Comparison of ENCODE assay signal across 17 cellular contexts in genomic region chr13:41543664-41544300, GRCh38.
DNase-seq lines count a peak whose midpoint lies in the region; TF ChIP-seq lines count a peak whose summit lies in the region.
"Had no signal": no experiment of that assay in that cellular context is flagged by ENCODE, and none has a peak within 500 bp of the region (broad histone marks: within the 10 kb centered on the region; RNA-seq: fewer than 3 reads in every experiment).

No MANE protein-coding gene starts in this region.

- H3K9me2 ChIP-seq in OCI-LY1 (ENCODE audit: low read depth, low read length), result no peaks in the 10 kb centered on the region

- peaks cover 2% of the 10 kb centered on the region for H3K36me3 Mint-ChIP-seq in activated CD4-positive, alpha-beta T cell treated with anti-CD3 and anti-CD28 coated beads, Interleukin-2, amount 10 ng/mL, durations not matched to agents 24 days and 14 days (ENCODE audit: low read depth)
- H3K36me3 Mint-ChIP-seq in neural progenitor cell, result peaks cover 4% of the 10 kb centered on the region
- H3K36me3 Mint-ChIP-seq: CD14-positive monocyte had no signal

- peaks cover 63% of the 10 kb centered on the region for H3K4me1 ChIP-seq in OCI-LY1 (ENCODE audit: insufficient read depth, low read length, severe bottlenecking)
- no peaks in the 10 kb centered on the region for H3K4me1 ChIP-seq in neural progenitor cell

- peak; percentile 49 for DNase-seq in activated CD4-positive, alpha-beta T cell treated with anti-CD3 and anti-CD28 coated beads, Interleukin-2, amount 10 ng/mL, durations not matched to agents 24 days and 14 days
- DNase-seq in activated CD4-positive, alpha-beta T cell treated with anti-CD3 and anti-CD28 coated beads, Interleukin-2, amount 50 U/mL, for 1 hour, result no peak
- DNase-seq in glomerular visceral epithelial cell (ENCODE audit: extremely low spot score) (peak; percentile 60), neural progenitor cell (ENCODE audit: low spot score) (no peak), HPDE6-E6E7 (ENCODE audit: extremely low spot score) (no peak), T1000 (lab: John Stamatoyannopoulos, UW) (no peak), hippocampal formation (lab: John Stamatoyannopoulos, UW) (no peak)
- DNase-seq: 8988T, DMS153, GF-D8, GM23248, KBM-7, NCI-H1694 treated with DMSO at 0.1 percent for 48 hours, NCI-H526, SJCRH30 had no signal

- no peaks in the 10 kb centered on the region for H3K79me2 ChIP-seq in OCI-LY1 (ENCODE audit: insufficient read depth, low read length)
- H3K79me2 ChIP-seq in neural progenitor cell (ENCODE audit: low read depth), result no peaks in the 10 kb centered on the region

- no peaks in the 10 kb centered on the region for H3K27me3 ChIP-seq in OCI-LY1 (ENCODE audit: insufficient read depth, low read length)
- no peaks in the 10 kb centered on the region for H3K27me3 ChIP-seq in neural progenitor cell
- H3K27me3 ChIP-seq: SJCRH30 had no signal

- peaks cover 35% of the 10 kb centered on the region for H3K4me1 Mint-ChIP-seq in activated CD4-positive, alpha-beta T cell treated with anti-CD3 and anti-CD28 coated beads, Interleukin-2, amount 10 ng/mL, durations not matched to agents 24 days and 14 days
- H3K4me1 Mint-ChIP-seq in neural progenitor cell, result peaks cover 39% of the 10 kb centered on the region
- H3K4me1 Mint-ChIP-seq: CD14-positive monocyte had no signal

- H3K4me2 ChIP-seq in OCI-LY1 (ENCODE audit: low read length) (peak overlapping the region; percentile 23; the same call in 1 of the 2 replicates), neural progenitor cell (no peak overlapping the region)

- H4K20me1 ChIP-seq in OCI-LY1 (ENCODE audit: insufficient read depth, low read length) (no peaks in the 10 kb centered on the region), neural progenitor cell (ENCODE audit: low read depth) (no peaks in the 10 kb centered on the region)

- TF ChIP-seq CTCF in OCI-LY1 (IDR thresholded peaks at IDR 0.05; ENCODE audit: low read length) (no peak), neural progenitor cell (IDR thresholded peaks at IDR 0.05) (no peak)

- peak overlapping the region; percentile 14 for H3K4me3 ChIP-seq in OCI-LY1 (ENCODE audit: low read depth, low read length, poor library complexity, severe bottlenecking)
- no peak overlapping the region for H3K4me3 ChIP-seq in neural progenitor cell
- H3K4me3 ChIP-seq: GM23248, SJCRH30 had no signal

- H3K4me3 Mint-ChIP-seq in activated CD4-positive, alpha-beta T cell treated with anti-CD3 and anti-CD28 coated beads, Interleukin-2, amount 10 ng/mL, durations not matched to agents 24 days and 14 days, result no peak overlapping the region
- H3K4me3 Mint-ChIP-seq in neural progenitor cell, result no peak overlapping the region
- H3K4me3 Mint-ChIP-seq: CD14-positive monocyte had no signal

- H3K9me3 ChIP-seq in OCI-LY1 (ENCODE audit: low read length) (peaks cover 12% of the 10 kb centered on the region), neural progenitor cell (ENCODE audit: low read depth) (no peaks in the 10 kb centered on the region)

- H3K9ac ChIP-seq in OCI-LY1 (ENCODE audit: low read length), result peak overlapping the region; percentile 23; the same call in 1 of the 2 replicates
- H3K9ac ChIP-seq in neural progenitor cell, result no peak overlapping the region
- H3K9ac ChIP-seq: GM23248 had no signal

- H3F3A ChIP-seq in OCI-LY1 (ENCODE audit: insufficient read depth, low read length), result no peaks in the 10 kb centered on the region
- H3F3A ChIP-seq in neural progenitor cell (ENCODE audit: low read depth), result no peaks in the 10 kb centered on the region

- peak overlapping the region; percentile 25 for H3K27ac Mint-ChIP-seq in activated CD4-positive, alpha-beta T cell treated with anti-CD3 and anti-CD28 coated beads, Interleukin-2, amount 10 ng/mL, durations not matched to agents 24 days and 14 days
- H3K27ac Mint-ChIP-seq in neural progenitor cell, result peak overlapping the region; percentile 24
- H3K27ac Mint-ChIP-seq: CD14-positive monocyte had no signal

- intact Hi-C loops in activated CD4-positive, alpha-beta T cell treated with anti-CD3 and anti-CD28 coated beads, Interleukin-2, amount 10 ng/mL, durations not matched to agents 24 days and 14 days (cut with micrococcal nuclease), result no loop called here

- no peaks in the 10 kb centered on the region; the same call in 1 of the 2 replicates for H3K36me3 ChIP-seq in OCI-LY1 (ENCODE audit: insufficient read depth, low read length)
- H3K36me3 ChIP-seq in neural progenitor cell, result no peaks in the 10 kb centered on the region
- H3K36me3 ChIP-seq: SJCRH30 had no signal

- H2AFZ ChIP-seq in OCI-LY1 (ENCODE audit: low read length) (no peak overlapping the region), neural progenitor cell (replicated peaks) (no peak overlapping the region)
- H2AFZ ChIP-seq: GM23248 had no signal

- H3K27ac ChIP-seq in OCI-LY1 (ENCODE audit: low read depth, low read length, poor library complexity, severe bottlenecking) (peak overlapping the region; percentile 38), neural progenitor cell (no peak overlapping the region)
- H3K27ac ChIP-seq: GM23248, SJCRH30 had no signal

- peaks cover 14% of the 10 kb centered on the region for H3K9me3 Mint-ChIP-seq in activated CD4-positive, alpha-beta T cell treated with anti-CD3 and anti-CD28 coated beads, Interleukin-2, amount 10 ng/mL, durations not matched to agents 24 days and 14 days
- H3K9me3 Mint-ChIP-seq in neural progenitor cell, result peaks cover 42% of the 10 kb centered on the region

- H3K27me3 Mint-ChIP-seq in activated CD4-positive, alpha-beta T cell treated with anti-CD3 and anti-CD28 coated beads, Interleukin-2, amount 10 ng/mL, durations not matched to agents 24 days and 14 days, result no peaks in the 10 kb centered on the region
- peaks cover 15% of the 10 kb centered on the region for H3K27me3 Mint-ChIP-seq in neural progenitor cell (ENCODE audit: insufficient read depth, low read depth)

Comparison
In these comparisons a context has a peak if more than half of its experiments do, and no peak if none do; other contexts are left out.
1. DNase-seq: peak in activated CD4-positive, alpha-beta T cell treated with anti-CD3 and anti-CD28 coated beads, Interleukin-2, amount 10 ng/mL, durations not matched to agents 24 days and 14 days (single experiment) and glomerular visceral epithelial cell (single experiment); none in activated CD4-positive, alpha-beta T cell treated with anti-CD3 and anti-CD28 coated beads, Interleukin-2, amount 50 U/mL, for 1 hour (single experiment), neural progenitor cell (single experiment), HPDE6-E6E7 (single experiment), T1000 (single experiment) and hippocampal formation (0 of 2).